ENCODE assay signal across 15 cellular contexts in the genomic region with DNA sequence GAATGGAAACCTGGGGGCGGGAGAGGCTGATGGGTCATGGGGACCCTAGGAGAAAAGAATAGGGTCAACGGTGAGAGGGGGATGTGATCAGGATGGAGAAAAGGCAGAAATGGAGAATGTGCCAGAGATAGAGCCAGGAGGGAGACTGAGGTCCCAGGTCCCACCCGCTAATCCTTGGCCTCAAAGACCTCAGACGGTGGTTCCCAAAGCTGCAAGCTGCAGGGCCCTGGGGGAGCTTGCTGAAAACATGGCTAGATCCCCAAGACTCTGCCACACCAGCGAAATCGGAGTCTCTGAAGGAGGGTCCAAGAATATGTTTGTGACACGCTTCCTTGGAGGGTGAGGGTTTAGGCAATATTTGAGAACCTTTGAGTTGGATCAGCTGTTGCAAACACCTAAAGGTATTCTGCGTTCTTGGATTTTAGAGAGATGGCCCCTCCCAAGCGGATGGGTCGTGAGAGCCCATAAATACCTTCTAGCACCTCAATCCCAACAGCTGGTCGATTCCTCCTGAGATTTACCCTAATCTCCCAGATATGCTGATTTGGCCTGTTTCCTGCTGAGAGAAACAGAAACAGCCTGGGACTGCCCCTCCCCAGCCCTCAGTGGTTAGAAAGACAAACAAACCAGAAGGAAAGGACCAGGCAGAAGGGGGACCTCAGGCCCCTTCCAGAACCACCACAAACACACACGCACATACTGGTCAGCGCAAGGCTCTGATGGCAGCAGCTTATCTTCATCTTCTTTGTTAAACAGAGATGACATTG. TPM values are rescaled to one million over a fixed set of nuclear protein-coding genes. Genes with fewer than 3 reads are reported as not detected.
A peak's percentile ranks its signal among the peaks of the same experiment; 100 is the strongest.
DNase-seq lines count a peak whose midpoint lies in the region; ATAC-seq, FAIRE-seq and TF ChIP-seq lines count a peak whose summit lies in the region.
"Had no signal": no experiment of that assay in that cellular context is flagged by ENCODE, and none has a peak within 500 bp of the region (broad histone marks: within the 10 kb centered on the region; RNA-seq: fewer than 3 reads in every experiment).

No MANE protein-coding gene starts in this region.

- TF ChIP-seq CTCF in GM20000 (IDR thresholded peaks at IDR 0.05; ENCODE audit: extremely low read depth, missing control alignments): no peak
- no peak for TF ChIP-seq CTCF in WTC11 (IDR thresholded peaks at IDR 0.05)
- TF ChIP-seq CTCF in keratinocyte (optimal IDR thresholded peaks at IDR 0.05 in 1 of 3, IDR thresholded peaks at IDR 0.05 in 1 of 3, conservative IDR thresholded peaks at IDR 0.05 in 1 of 3; ENCODE audit: extremely low read depth in 1 of 3, insufficient read depth in 2 of 3, low read length in 3 of 3): no peak

- H3K36me3 Mint-ChIP-seq in WTC11: no peaks in the 10 kb centered on the region

- H3K36me3 ChIP-seq in BLaER1 (no peaks in the 10 kb centered on the region), keratinocyte (ENCODE audit: control insufficient read depth in 2 of 2, extremely low read depth in 1 of 2, insufficient read depth in 2 of 2, low read length in 2 of 2) (no peaks in the 10 kb centered on the region)
- H3K36me3 ChIP-seq: esophagus squamous epithelium, sigmoid colon, suprapubic skin had no signal

- H3K9ac ChIP-seq in BLaER1 (no peak overlapping the region), keratinocyte (ENCODE audit: control insufficient read depth, extremely low read depth, insufficient read depth, low read length) (no peak overlapping the region)

- H3K9me1 ChIP-seq in keratinocyte (ENCODE audit: control insufficient read depth, extremely low read depth, insufficient read depth, low read length): no peaks in the 10 kb centered on the region

- H3K4me1 Mint-ChIP-seq in WTC11: peaks cover 39% of the 10 kb centered on the region

- peaks cover 68% of the 10 kb centered on the region for H3K4me1 ChIP-seq in BLaER1
- peaks cover 7% of the 10 kb centered on the region for H3K4me1 ChIP-seq in keratinocyte (ENCODE audit: control insufficient read depth, extremely low read depth, insufficient read depth, low read length)

- no peak overlapping the region for H3K27ac Mint-ChIP-seq in WTC11

- CTCF ChIA-PET in WTC11 (lab: Charles Lee): interaction anchor here (0.8 to 2.5 kb wide), 12 partner anchors 9 to 658 kb away, joined by 3 to 15 read pairs (median 8); a partner anchor contains a TSS

- dilution Hi-C loops in keratinocyte (cut with MboI; ENCODE audit: extremely low pct_ligation_motif_present, low sequenced_read_pairs): no loop called here

- H2AFZ ChIP-seq in keratinocyte (ENCODE audit: control insufficient read depth, low read length): no peak overlapping the region

- H3K4me2 ChIP-seq in BLaER1: peak overlapping the region; percentile 90
- H3K4me2 ChIP-seq in keratinocyte (ENCODE audit: control insufficient read depth, extremely low read depth, insufficient read depth, low read depth, low read length): no peak overlapping the region

- no peaks in the 10 kb centered on the region for H3K9me3 Mint-ChIP-seq in WTC11

- H4K20me1 ChIP-seq in BLaER1: no peaks in the 10 kb centered on the region
- no peaks in the 10 kb centered on the region for H4K20me1 ChIP-seq in keratinocyte (ENCODE audit: control insufficient read depth, extremely low read depth, insufficient read depth, low read length)

- H3K4me3 ChIP-seq in BLaER1 (no peak overlapping the region), keratinocyte (ENCODE audit: control insufficient read depth in 2 of 3, extremely low read depth in 1 of 3, insufficient read depth in 2 of 3, low read depth in 1 of 3, low read length in 3 of 3) (no peak overlapping the region)

- H3K27ac ChIP-seq in BLaER1 (no peak overlapping the region), keratinocyte (ENCODE audit: control insufficient read depth, insufficient read depth, low read length) (no peak overlapping the region), substantia nigra (ENCODE audit: low read depth, low read length, poor library complexity, severe bottlenecking) (no peak overlapping the region)
- H3K27ac ChIP-seq: C4-2B, suprapubic skin had no signal

- no peaks in the 10 kb centered on the region for H3K27me3 ChIP-seq in BLaER1
- H3K27me3 ChIP-seq in keratinocyte (ENCODE audit: control insufficient read depth, extremely low read depth, insufficient read depth, low read length): peaks cover 13% of the 10 kb centered on the region
- H3K27me3 ChIP-seq: sigmoid colon had no signal

- H3K27me3 Mint-ChIP-seq in WTC11 (ENCODE audit: low read depth): peaks cover 56% of the 10 kb centered on the region

- H3K9me3 ChIP-seq in BLaER1 (no peaks in the 10 kb centered on the region), keratinocyte (ENCODE audit: control insufficient read depth, low read depth, low read length) (no peaks in the 10 kb centered on the region)
- H3K9me3 ChIP-seq: esophagus squamous epithelium, sigmoid colon, suprapubic skin had no signal

- POLR2A ChIA-PET in WTC11 (lab: Charles Lee): interaction anchor here (1.5 to 2.9 kb wide), 3 partner anchors 12 to 53 kb away, joined by 3 to 9 read pairs (median 4); a partner anchor contains a TSS

- peak overlapping the region; percentile 83 for H3K4me3 Mint-ChIP-seq in WTC11

- DNase-seq in GM20000 (ENCODE audit: low spot score): peak; percentile 37
- DNase-seq in WTC11 (ENCODE audit: low spot score): no peak
- no peak for DNase-seq in keratinocyte (ENCODE audit: low read depth, low spot score)
- no peak for DNase-seq in iPS-NIHi7 (ENCODE audit: extremely low spot score)
- no peak for DNase-seq in NCI-H345 (lab: John Stamatoyannopoulos, UW)
- DNase-seq in substantia nigra (lab: John Stamatoyannopoulos, UW): no peak
- DNase-seq: cerebellar nuclear complex, esophagus squamous epithelium, KBM-7, NCI-H187 treated with DMSO at 0.1 percent for 48 hours, sigmoid colon had no signal

- peak; percentile 44 for FAIRE-seq in keratinocyte (lab: Jason Lieb, UNC)

- peaks cover 4% of the 10 kb centered on the region for H3K79me2 ChIP-seq in keratinocyte (ENCODE audit: control insufficient read depth, insufficient read depth, low read length)

- no peak for ATAC-seq in WTC11
- ATAC-seq in GM18502 (IDR thresholded peaks at IDR 0.05; ENCODE audit: poor library complexity, unreplicated experiment): no peak

TF ChIP-seq in WTC11, 78 proteins besides CTCF, POLR2A, EP300 and RAD21:
- no peak for TF ChIP-seq ZNF416 (CRISPR knock-in tag; IDR thresholded peaks at IDR 0.05)
- TF ChIP-seq NR2C2 (CRISPR knock-in tag; IDR thresholded peaks at IDR 0.05): no peak
- TF ChIP-seq TEAD1 (CRISPR knock-in tag; IDR thresholded peaks at IDR 0.05): no peak
- TF ChIP-seq SMAD4 (CRISPR knock-in tag; IDR thresholded peaks at IDR 0.05): no peak
- no peak for TF ChIP-seq SP1 (CRISPR knock-in tag; conservative IDR thresholded peaks at IDR 0.05)
- no peak for TF ChIP-seq ESRRA (CRISPR knock-in tag; IDR thresholded peaks at IDR 0.05; ENCODE audit: borderline replicate concordance)

RNA-seq across cellular contexts. Expression of a gene that starts 3.5 kb away (rescaled TPM):
- not detected in 3 replicates for total RNA-seq in WTC11 (2021)
- not detected in 3 replicates for polyA plus RNA-seq in keratinocyte
- polyA plus RNA-seq in keratinocyte (2011; ENCODE audit: low read depth): not detected
- not detected in 2 replicates for polyA plus RNA-seq in keratinocyte (2011; cell fraction: cytosol; rRNA removed)
- not detected in 2 replicates for polyA plus RNA-seq in keratinocyte (2011; cell fraction: nucleus; rRNA removed)
- not detected in 2 replicates for polyA plus RNA-seq in keratinocyte (2012; ENCODE audit: low replicate concordance)
- not detected in 3 replicates for polyA minus RNA-seq in keratinocyte
- polyA minus RNA-seq in keratinocyte (2011; cell fraction: cytosol; rRNA and poly(A)+ RNA removed): not detected
- polyA minus RNA-seq in keratinocyte (2011; cell fraction: nucleus; rRNA and poly(A)+ RNA removed): not detected in 2 replicates
- total RNA-seq: esophagus squamous epithelium, sigmoid colon, suprapubic skin had no signal
- polyA plus RNA-seq: sigmoid colon had no signal

RNA-seq across cellular contexts. Expression of a gene that starts 4.4 kb away (rescaled TPM):
- total RNA-seq in WTC11 (2021): 39.6 to 49.1 TPM (median 43.3 TPM) in 3 replicates
- 26.0 to 45.2 TPM (median 28.1 TPM) in 3 replicates for polyA plus RNA-seq in keratinocyte
- polyA plus RNA-seq in keratinocyte (2011; ENCODE audit: low read depth): 18.9 TPM
- 19.4 and 62.7 TPM in 2 replicates for polyA plus RNA-seq in keratinocyte (2011; cell fraction: cytosol; rRNA removed)
- 15.8 and 20.9 TPM in 2 replicates for polyA plus RNA-seq in keratinocyte (2011; cell fraction: nucleus; rRNA removed)
- polyA plus RNA-seq in keratinocyte (2012; ENCODE audit: low replicate concordance): 34.1 and 57.9 TPM in 2 replicates
- polyA minus RNA-seq in keratinocyte: 4.8 to 9.7 TPM (median 6.7 TPM) in 3 replicates
- polyA minus RNA-seq in keratinocyte (2011; cell fraction: cytosol; rRNA and poly(A)+ RNA removed): 38.4 TPM
- polyA minus RNA-seq in keratinocyte (2011; cell fraction: nucleus; rRNA and poly(A)+ RNA removed): 7.1 and 7.9 TPM in 2 replicates

RNA-seq across cellular contexts. Expression of a gene that starts 6.3 kb away (rescaled TPM):
- total RNA-seq in WTC11 (2021): not detected in 3 replicates
- 0.15 TPM in 1 of 3 replicates, not detected in the others for polyA plus RNA-seq in keratinocyte
- polyA plus RNA-seq in keratinocyte (2011; ENCODE audit: low read depth): not detected
- polyA plus RNA-seq in keratinocyte (2011; cell fraction: cytosol; rRNA removed): not detected in 2 replicates
- polyA plus RNA-seq in keratinocyte (2011; cell fraction: nucleus; rRNA removed): not detected in 2 replicates
- polyA plus RNA-seq in keratinocyte (2012; ENCODE audit: low replicate concordance): 0.42 and 0.52 TPM in 2 replicates
- not detected in 3 replicates for polyA minus RNA-seq in keratinocyte
- not detected for polyA minus RNA-seq in keratinocyte (2011; cell fraction: cytosol; rRNA and poly(A)+ RNA removed)
- not detected in 2 replicates for polyA minus RNA-seq in keratinocyte (2011; cell fraction: nucleus; rRNA and poly(A)+ RNA removed)
- total RNA-seq: esophagus squamous epithelium, sigmoid colon, suprapubic skin had no signal

RNA-seq across cellular contexts. Expression of a gene that starts 6.4 kb away (rescaled TPM):
- total RNA-seq in WTC11 (2021): 0.37 to 0.55 TPM (median 0.53 TPM) in 3 replicates
- not detected in 3 replicates for polyA plus RNA-seq in keratinocyte
- polyA plus RNA-seq in keratinocyte (2011; ENCODE audit: low read depth): not detected
- polyA plus RNA-seq in keratinocyte (2011; cell fraction: cytosol; rRNA removed): not detected in 2 replicates
- polyA plus RNA-seq in keratinocyte (2011; cell fraction: nucleus; rRNA removed): not detected in 2 replicates
- not detected in 2 replicates for polyA plus RNA-seq in keratinocyte (2012; ENCODE audit: low replicate concordance)
- not detected in 3 replicates for polyA minus RNA-seq in keratinocyte
- polyA minus RNA-seq in keratinocyte (2011; cell fraction: cytosol; rRNA and poly(A)+ RNA removed): not detected
- not detected in 2 replicates for polyA minus RNA-seq in keratinocyte (2011; cell fraction: nucleus; rRNA and poly(A)+ RNA removed)

RNA-seq across cellular contexts. Expression of a gene that starts 12.0 kb away (rescaled TPM):
- total RNA-seq in WTC11 (2021): 18.0 to 20.5 TPM (median 19.7 TPM) in 3 replicates
- polyA plus RNA-seq in keratinocyte: 10.6 to 20.2 TPM (median 12.8 TPM) in 3 replicates
- 10.3 TPM for polyA plus RNA-seq in keratinocyte (2011; ENCODE audit: low read depth)
- 9.7 and 12.0 TPM in 2 replicates for polyA plus RNA-seq in keratinocyte (2011; cell fraction: cytosol; rRNA removed)
- polyA plus RNA-seq in keratinocyte (2011; cell fraction: nucleus; rRNA removed): 77.0 and 91.7 TPM in 2 replicates
- polyA plus RNA-seq in keratinocyte (2012; ENCODE audit: low replicate concordance): 20.3 and 20.9 TPM in 2 replicates
- polyA minus RNA-seq in keratinocyte: 24.3 to 57.7 TPM (median 27.2 TPM) in 3 replicates
- polyA minus RNA-seq in keratinocyte (2011; cell fraction: cytosol; rRNA and poly(A)+ RNA removed): 20.3 TPM
- polyA minus RNA-seq in keratinocyte (2011; cell fraction: nucleus; rRNA and poly(A)+ RNA removed): 31.7 and 44.1 TPM in 2 replicates
